ENCODE assay signal across 25 cellular contexts in the genomic region with DNA sequence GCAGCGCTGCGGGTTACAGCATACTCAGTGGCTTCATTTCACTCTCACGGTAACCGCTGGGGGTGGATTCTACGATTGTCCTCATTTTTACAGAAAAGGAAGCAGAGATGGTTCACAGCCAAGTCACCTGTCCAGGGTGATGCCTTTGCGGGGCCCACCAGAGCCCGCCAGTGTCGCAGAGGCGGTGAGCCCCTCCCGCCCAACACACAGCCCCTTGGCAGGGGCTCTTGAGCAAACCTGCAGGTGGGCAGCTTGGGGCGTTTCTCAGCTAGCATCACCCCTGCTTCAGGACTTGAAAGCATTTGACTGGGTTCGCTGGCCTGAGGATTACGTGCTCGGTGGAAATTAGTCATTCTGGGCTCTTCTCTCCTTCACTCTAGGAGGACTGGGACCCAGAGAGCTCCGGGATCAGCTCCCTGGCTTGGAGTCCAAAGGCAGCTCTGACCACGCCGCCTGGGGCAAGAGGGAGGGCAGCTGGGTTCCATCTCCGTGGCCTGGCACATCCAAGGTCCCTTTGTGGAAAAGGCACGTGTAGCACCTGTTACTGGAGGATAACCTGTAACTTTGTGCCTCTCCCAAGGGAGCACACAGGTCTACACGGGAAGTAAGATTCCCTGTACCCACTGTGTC.
DNase-seq lines count a peak whose midpoint lies in the region; ATAC-seq and TF ChIP-seq lines count a peak whose summit lies in the region.
"Had no signal": no experiment of that assay in that cellular context is flagged by ENCODE, and none has a peak within 500 bp of the region (broad histone marks: within the 10 kb centered on the region; RNA-seq: fewer than 3 reads in every experiment).

No MANE protein-coding gene starts in this region.

- H2AK5ac ChIP-seq in neuronal stem cell (ENCODE audit: low read depth, low read length): no peak overlapping the region

- DNase-seq in Right ventricle myocardium inferior (ENCODE audit: missing footprints) (peak; percentile 37), left ventricle myocardium inferior (no peak), endodermal cell (no peak), neuronal stem cell (ENCODE audit: low spot score) (no peak), MG63 (no peak), NCI-H146 treated with DMSO at 0.1 percent for 48 hours (lab: John Stamatoyannopoulos, UW; ENCODE audit: unreplicated experiment) (no peak)
- DNase-seq: BE2C; CD8-positive, alpha-beta memory T cell; DMS153; DND-41; H7; Kasumi-1; MV-4-11; NCI-H1105; NCI-H146; NCI-H2029 treated with DMSO at 0.1 percent for 48 hours; NCI-H446 treated with DMSO at 0.1 percent for 48 hours; PC-9; Right ventricle myocardium superior had no signal

- H3K4me1 ChIP-seq in left ventricle myocardium inferior: peaks cover 30% of the 10 kb centered on the region
- no peaks in the 10 kb centered on the region for H3K4me1 ChIP-seq in endodermal cell (ENCODE audit: control insufficient read depth, insufficient read depth, low read length)
- no peaks in the 10 kb centered on the region for H3K4me1 ChIP-seq in neuronal stem cell (ENCODE audit: control insufficient read depth in 2 of 2, insufficient read depth in 1 of 2, low read depth in 1 of 2, low read length in 2 of 2)
- H3K4me1 ChIP-seq: BE2C had no signal

- no peak overlapping the region for H2AFZ ChIP-seq in neuronal stem cell (ENCODE audit: low read length)
- H2AFZ ChIP-seq: PC-9 had no signal

- no peak overlapping the region for H3K18ac ChIP-seq in neuronal stem cell (ENCODE audit: low read length)

- H4K91ac ChIP-seq in neuronal stem cell (ENCODE audit: low read depth, low read length, poor library complexity): no peak overlapping the region

- no peak overlapping the region for H3K4ac ChIP-seq in neuronal stem cell (ENCODE audit: low read length)

- no peak overlapping the region for H3K14ac ChIP-seq in neuronal stem cell (ENCODE audit: low read length)

- no peak overlapping the region for H2BK120ac ChIP-seq in neuronal stem cell (ENCODE audit: low read depth, low read length)

- no peak overlapping the region for H2BK15ac ChIP-seq in neuronal stem cell (ENCODE audit: low read length)

- no peak for TF ChIP-seq CTCF in left ventricle myocardium inferior (IDR thresholded peaks at IDR 0.05; ENCODE audit: borderline replicate concordance)
- TF ChIP-seq CTCF in endodermal cell (conservative IDR thresholded peaks at IDR 0.05): no peak

- ATAC-seq in Right ventricle myocardium inferior (no peak), GM21423 (IDR thresholded peaks at IDR 0.05; ENCODE audit: unreplicated experiment) (no peak)
- ATAC-seq: HepG2, K562 had no signal

- H3K9me3 ChIP-seq in left ventricle myocardium inferior (replicated peaks) (no peaks in the 10 kb centered on the region), endodermal cell (ENCODE audit: control insufficient read depth, low read length) (peaks cover under 1% of the 10 kb centered on the region), neuronal stem cell (replicated peaks in 1 of 2; ENCODE audit: control insufficient read depth in 2 of 2, insufficient read depth in 1 of 2, low read depth in 1 of 2, low read length in 2 of 2) (peaks cover 0 to 2% of the 10 kb centered on the region in 2 donors), MG63 (no peaks in the 10 kb centered on the region)
- H3K9me3 ChIP-seq: BE2C, SJSA1 had no signal

- peak overlapping the region; percentile 21 for H3K27ac Mint-ChIP-seq in endodermal cell
- H3K27ac Mint-ChIP-seq: CD14-positive monocyte had no signal

- H3K27me3 ChIP-seq in left ventricle myocardium inferior (ENCODE audit: low read depth): no peaks in the 10 kb centered on the region
- H3K27me3 ChIP-seq in endodermal cell (ENCODE audit: control insufficient read depth, insufficient read depth, low read length, poor library complexity, severe bottlenecking): no peaks in the 10 kb centered on the region
- no peaks in the 10 kb centered on the region for H3K27me3 ChIP-seq in neuronal stem cell (ENCODE audit: control insufficient read depth in 3 of 3, insufficient read depth in 3 of 3, low read depth in 1 of 3, low read length in 3 of 3)
- H3K27me3 ChIP-seq in MG63: peaks cover 49% of the 10 kb centered on the region
- H3K27me3 ChIP-seq: BE2C, SJSA1 had no signal

- H3K36me3 Mint-ChIP-seq in endodermal cell (ENCODE audit: low read depth): peaks cover 14% of the 10 kb centered on the region
- H3K36me3 Mint-ChIP-seq: CD14-positive monocyte had no signal

- no peaks in the 10 kb centered on the region for H3K27me3 Mint-ChIP-seq in endodermal cell (ENCODE audit: insufficient read depth)
- H3K27me3 Mint-ChIP-seq: CD8-positive, alpha-beta memory T cell had no signal

- peak overlapping the region; percentile 13 for H2BK5ac ChIP-seq in neuronal stem cell (ENCODE audit: low read length)

- WGBS in endodermal cell (ENCODE audit: insufficient coverage in 1 of 2, insufficient read length in 1 of 2), 2 experiments: 91 to 93% methylated on average over 20 of the region's 20 CpGs
- no CpG with 5 or more reads among the region's 20 CpGs for WGBS in neuronal stem cell (ENCODE audit: extremely low coverage in 2 of 2, insufficient read length in 2 of 2, insufficient replicate concordance in 1 of 2), 2 donors

- no peak overlapping the region for H2BK12ac ChIP-seq in neuronal stem cell (ENCODE audit: low read length)

- H3K4me2 ChIP-seq in neuronal stem cell (ENCODE audit: insufficient read depth, low read length, poor library complexity, severe bottlenecking): no peak overlapping the region
- H3K4me2 ChIP-seq: PC-9 had no signal

- no peaks in the 10 kb centered on the region for H3K79me1 ChIP-seq in neuronal stem cell (ENCODE audit: low read depth, low read length)

- H3K23ac ChIP-seq in neuronal stem cell (ENCODE audit: low read depth, low read length, poor library complexity): no peak overlapping the region

- H3K27ac ChIP-seq in left ventricle myocardium inferior (replicated peaks) (no peak overlapping the region), endodermal cell (ENCODE audit: low read depth, low read length) (no peak overlapping the region), neuronal stem cell (replicated peaks; ENCODE audit: low read length) (no peak overlapping the region)
- H3K27ac ChIP-seq: 22Rv1, PC-9, SJSA1 had no signal

- H3K4me3 ChIP-seq in left ventricle myocardium inferior (no peak overlapping the region), endodermal cell (ENCODE audit: low read length) (no peak overlapping the region), neuronal stem cell (ENCODE audit: low read length in 2 of 2) (no peak overlapping the region), MG63 (no peak overlapping the region)
- H3K4me3 ChIP-seq: K562, PC-9 had no signal

- no peak overlapping the region for H4K8ac ChIP-seq in neuronal stem cell (ENCODE audit: low read depth, low read length)

- H3K4me3 Mint-ChIP-seq in endodermal cell: no peak overlapping the region
- H3K4me3 Mint-ChIP-seq: CD14-positive monocyte; CD8-positive, alpha-beta memory T cell had no signal

- H3K9ac ChIP-seq in endodermal cell (ENCODE audit: extremely low read depth, low read length, poor library complexity, severe bottlenecking) (no peak overlapping the region), neuronal stem cell (ENCODE audit: low read depth, low read length, poor library complexity) (no peak overlapping the region)

- intact Hi-C loops in Right ventricle myocardium inferior (cut with DNase I): loop anchor here (5.0 kb wide), 1 partner anchor 84 kb away; no protein-coding TSS in a partner anchor
- intact Hi-C loops in left ventricle myocardium inferior (cut with micrococcal nuclease): no loop called here

- peaks cover 10% of the 10 kb centered on the region for H3K36me3 ChIP-seq in left ventricle myocardium inferior
- no peaks in the 10 kb centered on the region for H3K36me3 ChIP-seq in endodermal cell (ENCODE audit: control insufficient read depth, insufficient read depth, low read length)
- H3K36me3 ChIP-seq in neuronal stem cell (replicated peaks in 1 of 2; ENCODE audit: control insufficient read depth in 2 of 2, insufficient read depth in 2 of 2, low read length in 2 of 2): peaks cover 4 to 18% of the 10 kb centered on the region in 2 donors
- no peaks in the 10 kb centered on the region for H3K36me3 ChIP-seq in MG63
- H3K36me3 ChIP-seq: BE2C, SJSA1 had no signal

- H3K4me1 Mint-ChIP-seq in endodermal cell: no peaks in the 10 kb centered on the region
- H3K4me1 Mint-ChIP-seq: CD14-positive monocyte had no signal

- H3K9me3 Mint-ChIP-seq in endodermal cell: no peaks in the 10 kb centered on the region
- H3K9me3 Mint-ChIP-seq: CD14-positive monocyte; CD8-positive, alpha-beta memory T cell had no signal
